Comparison of ENCODE assay signal across 1 cellular context in genomic region chr11:86736303-86737143, GRCh38.
TF ChIP-seq lines count a peak whose summit lies in the region.

No MANE protein-coding gene starts in this region.

TF ChIP-seq in HCT116, 20 proteins besides CTCF, POLR2A, EP300 and RAD21 (continued from another document):
- no peak for TF ChIP-seq REST (IDR thresholded peaks at IDR 0.05; ENCODE audit: low read depth)
- TF ChIP-seq EZH2 (IDR thresholded peaks at IDR 0.05) = no peak
- TF ChIP-seq EGR1 (IDR thresholded peaks at IDR 0.05; ENCODE audit: low read depth) = no peak
- no peak for TF ChIP-seq TCF7L2 (IDR thresholded peaks at IDR 0.05; ENCODE audit: borderline replicate concordance, extremely low read depth, insufficient read depth, insufficient read length)
- TF ChIP-seq ZNF274 (IDR thresholded peaks at IDR 0.05; ENCODE audit: low read depth, low read length) = no peak
- TF ChIP-seq, protein P1, sequence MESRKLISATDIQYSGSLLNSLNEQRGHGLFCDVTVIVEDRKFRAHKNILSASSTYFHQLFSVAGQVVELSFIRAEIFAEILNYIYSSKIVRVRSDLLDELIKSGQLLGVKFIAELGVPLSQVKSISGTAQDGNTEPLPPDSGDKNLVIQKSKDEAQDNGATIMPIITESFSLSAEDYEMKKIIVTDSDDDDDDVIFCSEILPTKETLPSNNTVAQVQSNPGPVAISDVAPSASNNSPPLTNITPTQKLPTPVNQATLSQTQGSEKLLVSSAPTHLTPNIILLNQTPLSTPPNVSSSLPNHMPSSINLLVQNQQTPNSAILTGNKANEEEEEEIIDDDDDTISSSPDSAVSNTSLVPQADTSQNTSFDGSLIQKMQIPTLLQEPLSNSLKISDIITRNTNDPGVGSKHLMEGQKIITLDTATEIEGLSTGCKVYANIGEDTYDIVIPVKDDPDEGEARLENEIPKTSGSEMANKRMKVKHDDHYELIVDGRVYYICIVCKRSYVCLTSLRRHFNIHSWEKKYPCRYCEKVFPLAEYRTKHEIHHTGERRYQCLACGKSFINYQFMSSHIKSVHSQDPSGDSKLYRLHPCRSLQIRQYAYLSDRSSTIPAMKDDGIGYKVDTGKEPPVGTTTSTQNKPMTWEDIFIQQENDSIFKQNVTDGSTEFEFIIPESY (IDR thresholded peaks at IDR 0.05; ENCODE audit: extremely low read depth, insufficient replicate concordance, low read length) = no peak
- no peak for TF ChIP-seq ELF1 (IDR thresholded peaks at IDR 0.05; ENCODE audit: borderline replicate concordance, low read depth)
- no peak for TF ChIP-seq JUND (IDR thresholded peaks at IDR 0.05)
